In genomic region chr2:96265349-96265839, GRCh38 we compare ENCODE assay signal across 1 cellular context.
TF ChIP-seq lines count a peak whose summit lies in the region.

No MANE protein-coding gene starts in this region.

TF ChIP-seq in endothelial cell of umbilical vein, 7 proteins besides CTCF, POLR2A, EP300 and RAD21:
- TF ChIP-seq EZH2 (IDR thresholded peaks at IDR 0.05; ENCODE audit: borderline replicate concordance, low read depth, low read length, severe bottlenecking) (no peak), FOS (IDR thresholded peaks at IDR 0.05; ENCODE audit: borderline replicate concordance, insufficient read depth, low read length) (no peak), GATA2 (IDR thresholded peaks at IDR 0.05; ENCODE audit: insufficient read depth, insufficient read length, low read depth, low read length) (no peak), JUN (IDR thresholded peaks at IDR 0.05; ENCODE audit: borderline replicate concordance, insufficient read depth, insufficient read length, low read depth) (no peak), MAX (IDR thresholded peaks at IDR 0.05; ENCODE audit: insufficient read depth, insufficient read length) (no peak)
